In the genomic region with DNA sequence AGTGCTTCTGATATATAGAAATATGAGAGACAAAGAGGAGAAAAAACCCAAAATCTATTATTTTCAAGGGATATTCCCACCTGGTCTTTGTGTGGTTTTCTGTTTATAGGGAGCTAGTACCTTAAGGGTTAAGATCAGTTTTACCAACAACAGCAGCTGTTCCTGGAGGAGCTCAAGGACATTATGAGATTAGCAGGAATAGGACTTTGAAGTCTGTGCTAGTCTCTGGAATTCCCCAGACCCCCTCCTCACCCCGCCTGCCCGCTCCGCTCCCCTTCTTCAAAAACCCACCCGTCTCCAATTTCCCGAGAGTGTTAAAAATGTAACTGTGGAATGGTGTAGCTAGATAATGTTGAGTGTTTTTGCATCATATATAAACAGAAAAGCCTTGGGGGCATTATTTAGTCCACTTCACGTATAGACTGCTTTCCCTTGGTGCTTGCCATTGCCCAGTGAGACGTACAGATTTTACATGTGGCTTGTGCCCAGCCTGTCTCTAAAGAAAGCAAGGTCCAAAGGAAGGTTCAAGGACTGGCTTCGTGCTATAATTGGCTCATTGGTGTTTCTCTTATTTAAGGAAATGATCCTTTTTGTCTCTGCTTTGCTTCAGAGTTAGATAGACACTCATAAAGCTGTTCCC, we compare ENCODE assay signal across 18 cellular contexts.
"Had no signal": no experiment of that assay in that cellular context is flagged by ENCODE, and none has a peak within 500 bp of the region (broad histone marks: within the 10 kb centered on the region; RNA-seq: fewer than 3 reads in every experiment).

No MANE protein-coding gene starts in this region.

- H3K9me3 ChIP-seq: heart right ventricle, lower lobe of right lung, psoas muscle, right atrium auricular region, thyroid gland had no signal

- H3K9me3 Mint-ChIP-seq: activated CD4-positive, alpha-beta memory T cell treated with anti-CD3 and anti-CD28 coated beads for 36 hours; activated naive CD8-positive, alpha-beta T cell treated with anti-CD3 and anti-CD28 coated beads, Interleukin-2, amount 10 ng/mL, durations not matched to agents 7 days and 5 days; stimulated activated naive CD8-positive, alpha-beta T cell treated with anti-CD3 and anti-CD28 coated beads, Interleukin-15, Interleukin-2, amounts not matched to agents 100 ng/mL and 50 ng/mL, for 24 hours had no signal

- H3K36me3 ChIP-seq: heart right ventricle, lower lobe of right lung, right atrium auricular region, thyroid gland had no signal

- H3K36me3 Mint-ChIP-seq: activated CD4-positive, alpha-beta memory T cell treated with anti-CD3 and anti-CD28 coated beads for 36 hours; activated naive CD8-positive, alpha-beta T cell treated with anti-CD3 and anti-CD28 coated beads, Interleukin-2, amount 10 ng/mL, durations not matched to agents 7 days and 5 days; naive thymus-derived CD4-positive, alpha-beta T cell had no signal

- DNase-seq: activated CD4-positive, alpha-beta memory T cell treated with anti-CD3 and anti-CD28 coated beads for 36 hours; activated CD4-positive, alpha-beta T cell treated with anti-CD3 and anti-CD28 coated beads for 48 hours; activated naive CD4-positive, alpha-beta T cell treated with Interleukin-2 at 50 U/mL for 16 hours; activated naive CD8-positive, alpha-beta T cell treated with anti-CD3 and anti-CD28 coated beads, Interleukin-2, amount 10 ng/mL, durations not matched to agents 7 days and 5 days; activated T-cell treated with anti-CD3 and anti-CD28 coated beads, Interleukin-2, amount 50 U/mL, for 48 hours; amygdala; heart right ventricle; left colon; lower lobe of right lung; naive thymus-derived CD4-positive, alpha-beta T cell; psoas muscle; stimulated activated CD4-positive, alpha-beta T cell treated with anti-CD3 and anti-CD28 coated beads, Interleukin-1b, Interleukin-23, amount 100 ng/mL, for 48 hours; substantia nigra; T1000; thyroid gland had no signal

- H3K4me3 Mint-ChIP-seq: activated CD4-positive, alpha-beta memory T cell treated with anti-CD3 and anti-CD28 coated beads for 36 hours; activated naive CD8-positive, alpha-beta T cell treated with anti-CD3 and anti-CD28 coated beads, Interleukin-2, amount 10 ng/mL, durations not matched to agents 7 days and 5 days; naive thymus-derived CD4-positive, alpha-beta T cell; stimulated activated naive CD8-positive, alpha-beta T cell treated with anti-CD3 and anti-CD28 coated beads, Interleukin-15, Interleukin-2, amounts not matched to agents 100 ng/mL and 50 ng/mL, for 24 hours had no signal

- H3K4me1 ChIP-seq: heart right ventricle, lower lobe of right lung, psoas muscle, right atrium auricular region, thyroid gland had no signal

- H3K4me1 Mint-ChIP-seq: activated naive CD8-positive, alpha-beta T cell treated with anti-CD3 and anti-CD28 coated beads, Interleukin-2, amount 10 ng/mL, durations not matched to agents 7 days and 5 days; naive thymus-derived CD4-positive, alpha-beta T cell had no signal

- H3K27ac Mint-ChIP-seq: activated CD4-positive, alpha-beta memory T cell treated with anti-CD3 and anti-CD28 coated beads for 36 hours; activated naive CD8-positive, alpha-beta T cell treated with anti-CD3 and anti-CD28 coated beads, Interleukin-2, amount 10 ng/mL, durations not matched to agents 7 days and 5 days; stimulated activated naive CD8-positive, alpha-beta T cell treated with anti-CD3 and anti-CD28 coated beads, Interleukin-15, Interleukin-2, amounts not matched to agents 100 ng/mL and 50 ng/mL, for 24 hours had no signal

- H3K27ac ChIP-seq: epithelial cell of prostate, heart right ventricle, lower lobe of right lung, psoas muscle, right atrium auricular region, thyroid gland had no signal

- H3K27me3 ChIP-seq: right atrium auricular region, thyroid gland had no signal

- H3K4me3 ChIP-seq: heart right ventricle, lower lobe of right lung, psoas muscle, right atrium auricular region, thyroid gland had no signal

- ATAC-seq: heart right ventricle; left colon; lower lobe of right lung; naive thymus-derived CD4-positive, alpha-beta T cell; psoas muscle had no signal

- H3K27me3 Mint-ChIP-seq: activated CD4-positive, alpha-beta memory T cell treated with anti-CD3 and anti-CD28 coated beads for 36 hours; activated naive CD8-positive, alpha-beta T cell treated with anti-CD3 and anti-CD28 coated beads, Interleukin-2, amount 10 ng/mL, durations not matched to agents 7 days and 5 days had no signal
